8 cellular contexts compared by ENCODE assay signal in the genomic region with DNA sequence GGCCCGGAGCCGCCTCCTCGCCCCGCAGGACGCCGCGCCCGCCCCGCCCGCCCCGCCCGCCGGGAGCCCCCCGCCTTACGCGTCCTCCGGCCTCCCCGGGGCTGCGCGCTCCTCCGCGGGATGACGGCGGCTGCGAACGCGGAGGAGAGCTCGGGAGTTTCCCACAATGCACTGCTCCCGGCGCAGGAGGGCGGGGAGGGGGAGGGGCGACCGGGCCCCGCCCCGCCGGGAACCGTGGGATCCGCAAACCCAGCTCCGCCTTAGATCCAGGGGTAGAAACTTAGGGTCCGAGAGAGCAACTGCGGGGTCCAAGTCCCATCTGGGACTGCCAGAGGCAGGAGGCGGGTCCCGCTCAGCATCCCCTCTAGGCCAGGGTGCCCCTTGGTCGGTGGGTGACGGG. TPM values are rescaled to one million over a fixed set of nuclear protein-coding genes. Genes with fewer than 3 reads are reported as not detected.
DNase-seq lines count a peak whose midpoint lies in the region; ATAC-seq, FAIRE-seq and TF ChIP-seq lines count a peak whose summit lies in the region.

A gene (minus strand): TSS at position 140 of the 400 bp plus-strand sequence. CDS start 1,514 bp downstream, outside the sequence.

- H3K4me1 ChIP-seq in A673 (ENCODE audit: insufficient read depth, low read length, poor library complexity, severe bottlenecking) (peaks cover 3% of the 10 kb centered on the region), ascending aorta (no peaks in the 10 kb centered on the region)

- no peaks in the 10 kb centered on the region for H3K9me3 Mint-ChIP-seq in stimulated activated naive CD8-positive, alpha-beta T cell treated with anti-CD3 and anti-CD28 coated beads, Interleukin-15, amount 100 ng/mL, for 72 hours

- peak; percentile 26 to 34 for ATAC-seq in left cardiac atrium
- ATAC-seq in stimulated activated naive CD8-positive, alpha-beta T cell treated with anti-CD3 and anti-CD28 coated beads, Interleukin-15, amount 100 ng/mL, for 72 hours = no peak

- CTCF ChIA-PET in A673 (lab: Charles Lee) = interaction anchor here (0.7 kb wide), 1 partner anchor 19 kb away, joined by 5 read pairs; no protein-coding TSS in a partner anchor

- H3K36me3 ChIP-seq in A673 (ENCODE audit: insufficient read depth, low read length, poor library complexity, severe bottlenecking) (peaks cover 2% of the 10 kb centered on the region), ascending aorta (peaks cover 0 to 3% of the 10 kb centered on the region in 2 donors)

- no TSS peak for BruUV-seq in A673 (replicated peaks; lab: Mats Ljungman, UMichigan)

- H3K4me1 Mint-ChIP-seq in stimulated activated naive CD8-positive, alpha-beta T cell treated with anti-CD3 and anti-CD28 coated beads, Interleukin-15, amount 100 ng/mL, for 72 hours = peaks cover 35% of the 10 kb centered on the region

- TF ChIP-seq CTCF in A673 (conservative IDR thresholded peaks at IDR 0.05; ENCODE audit: low read depth, low read length) (no peak), ascending aorta (IDR thresholded peaks at IDR 0.05) (no peak)

- H3K27me3 Mint-ChIP-seq in stimulated activated naive CD8-positive, alpha-beta T cell treated with anti-CD3 and anti-CD28 coated beads, Interleukin-15, amount 100 ng/mL, for 72 hours = no peaks in the 10 kb centered on the region

- H3K27me3 ChIP-seq in A673 (replicated peaks; ENCODE audit: insufficient read depth, low read depth, low read length, poor library complexity) (no peaks in the 10 kb centered on the region), ascending aorta (peaks cover 3% of the 10 kb centered on the region)

- no peak within 1 kb of the TSS for H3K27ac ChIP-seq in A673 (ENCODE audit: low read depth, low read length, poor library complexity, severe bottlenecking)
- H3K27ac ChIP-seq in ascending aorta = no peak within 1 kb of the TSS

- intact Hi-C loops in A673 (cut with micrococcal nuclease; ENCODE audit: unreplicated experiment) = no loop called here
- intact Hi-C loops in left cardiac atrium (cut with DNase I) = no loop called here
- intact Hi-C loops in ascending aorta (cut with DNase I) = no loop called here

- H3K4me3 Mint-ChIP-seq in stimulated activated naive CD8-positive, alpha-beta T cell treated with anti-CD3 and anti-CD28 coated beads, Interleukin-15, amount 100 ng/mL, for 72 hours = peak within 1 kb of the TSS; percentile 41 to 54

- H3K4me3 ChIP-seq in A673 (ENCODE audit: low read depth, low read length, poor library complexity, severe bottlenecking) (no peak within 1 kb of the TSS), ascending aorta (peak within 1 kb of the TSS in 1 of 2 donors; percentile 29)

- DNase-seq in A673 (ENCODE audit: low spot score) = peak; percentile 67
- peak; percentile 57 for DNase-seq in GM18507 (ENCODE audit: extremely low spot score, insufficient read length, low read depth)
- peak; percentile 61 to 72 for DNase-seq in activated CD4-positive, alpha-beta T cell treated with anti-CD3 and anti-CD28 coated beads, Interleukin-2, amount 50 U/mL, for 48 hours
- DNase-seq in left cardiac atrium = no peak
- DNase-seq in stimulated activated naive CD8-positive, alpha-beta T cell treated with anti-CD3 and anti-CD28 coated beads, Interleukin-15, amount 100 ng/mL, for 72 hours = peak in 1 of 2 donors; percentile 33
- DNase-seq in cortex of kidney (lab: John Stamatoyannopoulos, UW) = no peak
- DNase-seq in NCI-H446 treated with DMSO at 0.1 percent for 48 hours (lab: John Stamatoyannopoulos, UW) = no peak
- no peak for DNase-seq in ascending aorta (ENCODE audit: low spot score in 2 of 2)

- FAIRE-seq in GM18507 (lab: Jason Lieb, UNC) = no peak

- H3K27ac Mint-ChIP-seq in stimulated activated naive CD8-positive, alpha-beta T cell treated with anti-CD3 and anti-CD28 coated beads, Interleukin-15, amount 100 ng/mL, for 72 hours = peak within 1 kb of the TSS in 1 of 2 donors; percentile 12

- POLR2A ChIA-PET in A673 (lab: Charles Lee; ENCODE audit: low non-redundant PET) = no interaction called here

- H3K9me3 ChIP-seq in A673 (ENCODE audit: low read depth, low read length, poor library complexity, severe bottlenecking) (no peaks in the 10 kb centered on the region), ascending aorta (no peaks in the 10 kb centered on the region)

RNA-seq across cellular contexts. Expression of the gene that starts here (rescaled TPM):
- total RNA-seq in A673 (2021) (0.24 and 0.52 TPM in 2 replicates), left cardiac atrium (under 1 TPM in 1 of 2 donors, not detected in 1; 0.58 TPM), ascending aorta (not detected)

Comparison
In these comparisons a context has a peak if more than half of its experiments do, and no peak if none do; other contexts are left out.
1. Peak in DNase-seq in A673; RNA of the gene not detected or under 1 TPM.
2. Peak in ATAC-seq in left cardiac atrium; RNA of the gene not detected or under 1 TPM.
3. DNase-seq: peak in GM18507 (single experiment) and activated CD4-positive, alpha-beta T cell treated with anti-CD3 and anti-CD28 coated beads, Interleukin-2, amount 50 U/mL, for 48 hours (2 of 2); none in left cardiac atrium (single experiment), cortex of kidney (single experiment), NCI-H446 treated with DMSO at 0.1 percent for 48 hours (single experiment) and ascending aorta (0 of 2).